In the genomic region with DNA sequence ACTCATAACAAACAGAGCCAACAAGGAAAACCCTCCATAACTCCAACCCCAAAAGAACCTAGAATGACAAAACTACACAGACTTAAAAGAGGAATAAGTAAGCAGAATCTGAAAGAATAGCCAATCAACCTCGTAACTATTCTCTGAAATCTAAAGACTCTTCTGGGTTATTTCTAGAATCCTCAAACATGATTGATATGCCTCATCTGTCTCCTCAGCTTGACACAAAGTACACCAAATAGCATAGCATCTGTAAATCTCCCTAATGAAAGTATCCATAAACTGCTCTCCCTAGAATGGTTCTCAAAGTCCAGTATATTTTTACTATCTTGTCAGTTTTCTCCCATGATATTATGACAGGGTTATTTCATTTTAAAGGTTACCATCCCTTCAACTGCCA, we compare ENCODE assay signal across 8 cellular contexts.
"Had no signal": no experiment of that assay in that cellular context is flagged by ENCODE, and none has a peak within 500 bp of the region (broad histone marks: within the 10 kb centered on the region; RNA-seq: fewer than 3 reads in every experiment).

No MANE protein-coding gene starts in this region.

- FAIRE-seq: HTR-8/SVneo had no signal

- H3K27ac ChIP-seq: GM23248 had no signal

- DNase-seq: GM23248, GOT3, H7, IMR-90, KBM-7 had no signal

- H2AFZ ChIP-seq: GM23248 had no signal

- H3K4me3 ChIP-seq: GM23248, HAP-1 had no signal

- ATAC-seq: HCT116 had no signal

- H3K9me3 ChIP-seq: HAP-1 had no signal

- H3K9ac ChIP-seq: GM23248 had no signal

- H3K36me3 ChIP-seq: HAP-1 had no signal
